In the genomic region with DNA sequence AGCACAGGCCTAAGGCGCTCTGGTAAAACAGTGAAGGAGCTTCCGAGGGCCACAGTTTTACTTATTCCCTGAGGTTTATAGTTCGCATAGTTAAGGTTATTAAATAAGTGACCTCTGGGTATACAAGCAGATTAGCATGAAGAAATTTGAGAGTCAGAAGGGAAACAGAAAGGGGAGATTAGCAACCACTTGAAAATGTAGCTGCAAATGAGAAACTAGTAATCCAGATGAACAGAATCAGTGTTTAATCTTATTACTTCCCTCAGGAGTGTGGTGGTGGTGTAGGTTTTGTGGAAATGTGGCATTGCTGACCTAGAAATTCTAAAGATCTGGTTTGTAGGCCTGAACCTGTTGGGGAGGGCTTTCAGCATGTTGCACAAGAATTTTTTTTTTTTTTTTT, we compare ENCODE assay signal across 23 cellular contexts.
DNase-seq lines count a peak whose midpoint lies in the region; ATAC-seq and TF ChIP-seq lines count a peak whose summit lies in the region.
"Had no signal": no experiment of that assay in that cellular context is flagged by ENCODE, and none has a peak within 500 bp of the region (broad histone marks: within the 10 kb centered on the region; RNA-seq: fewer than 3 reads in every experiment).

No MANE protein-coding gene starts in this region.

- H3K4me3 ChIP-seq in CD4-positive, CD25-positive, alpha-beta regulatory T cell (ENCODE audit: low read depth, low read length) = no peak overlapping the region
- H3K4me3 ChIP-seq: GM23248, MG63, SJSA1 had no signal

- peak overlapping the region; percentile 59 for H3K27ac ChIP-seq in 22Rv1
- no peak overlapping the region for H3K27ac ChIP-seq in CD4-positive, CD25-positive, alpha-beta regulatory T cell (ENCODE audit: insufficient read depth, low read length, poor library complexity, severe bottlenecking)
- H3K27ac ChIP-seq: C4-2B, GM23248, SJSA1 had no signal

- no peaks in the 10 kb centered on the region for H3K27me3 ChIP-seq in CD4-positive, CD25-positive, alpha-beta regulatory T cell (ENCODE audit: control insufficient read depth, insufficient read depth, low read length)
- H3K27me3 ChIP-seq: MG63, SJSA1 had no signal

- no peaks in the 10 kb centered on the region for H3K9me3 ChIP-seq in CD4-positive, CD25-positive, alpha-beta regulatory T cell (ENCODE audit: control insufficient read depth in 2 of 2, low read length in 2 of 2)
- H3K9me3 ChIP-seq: SJSA1 had no signal

- no peaks in the 10 kb centered on the region for H3K27me3 Mint-ChIP-seq in CD4-positive, CD25-positive, alpha-beta regulatory T cell
- H3K27me3 Mint-ChIP-seq in nephron progenitor cell (ENCODE audit: low read depth, poor library complexity) = no peaks in the 10 kb centered on the region
- H3K27me3 Mint-ChIP-seq in progenitor cell of endocrine pancreas = no peaks in the 10 kb centered on the region
- H3K27me3 Mint-ChIP-seq: IgD-negative memory B cell had no signal

- H3K4me1 ChIP-seq in CD4-positive, CD25-positive, alpha-beta regulatory T cell (ENCODE audit: control insufficient read depth, insufficient read depth, low read length, poor library complexity, severe bottlenecking) = peaks cover 16% of the 10 kb centered on the region

- H3K4me1 Mint-ChIP-seq in CD4-positive, CD25-positive, alpha-beta regulatory T cell = peaks cover 11 to 38% (median 22%) of the 10 kb centered on the region in 4 donors
- H3K4me1 Mint-ChIP-seq in nephron progenitor cell (peaks cover 4% of the 10 kb centered on the region), progenitor cell of endocrine pancreas (ENCODE audit: low read depth) (peaks cover 4% of the 10 kb centered on the region)

- H3K36me3 ChIP-seq in CD4-positive, CD25-positive, alpha-beta regulatory T cell (ENCODE audit: control insufficient read depth, insufficient read depth, low read length) = peaks cover 12% of the 10 kb centered on the region
- H3K36me3 ChIP-seq: MG63, SJSA1 had no signal

- peaks cover 13% of the 10 kb centered on the region for H3K36me3 Mint-ChIP-seq in CD4-positive, CD25-positive, alpha-beta regulatory T cell
- peaks cover 59% of the 10 kb centered on the region for H3K36me3 Mint-ChIP-seq in nephron progenitor cell (ENCODE audit: low read depth)
- peaks cover 28% of the 10 kb centered on the region for H3K36me3 Mint-ChIP-seq in progenitor cell of endocrine pancreas (ENCODE audit: insufficient read depth)

- peaks cover 0 to under 1% (median 0%) of the 10 kb centered on the region in 7 donors for H3K9me3 Mint-ChIP-seq in CD4-positive, CD25-positive, alpha-beta regulatory T cell
- H3K9me3 Mint-ChIP-seq in nephron progenitor cell (peaks cover 26% of the 10 kb centered on the region), progenitor cell of endocrine pancreas (ENCODE audit: low read depth) (peaks cover 8% of the 10 kb centered on the region)
- H3K9me3 Mint-ChIP-seq: IgD-negative memory B cell had no signal

- TF ChIP-seq CTCF in 22Rv1 (IDR thresholded peaks at IDR 0.05) = no peak
- TF ChIP-seq CTCF in nephron progenitor cell (IDR thresholded peaks at IDR 0.05) = no peak
- no peak for TF ChIP-seq CTCF in progenitor cell of endocrine pancreas (IDR thresholded peaks at IDR 0.05; ENCODE audit: unreplicated experiment)

- H3K4me3 Mint-ChIP-seq in CD4-positive, CD25-positive, alpha-beta regulatory T cell = no peak overlapping the region
- H3K4me3 Mint-ChIP-seq in nephron progenitor cell (no peak overlapping the region), progenitor cell of endocrine pancreas (ENCODE audit: low read depth) (no peak overlapping the region)
- H3K4me3 Mint-ChIP-seq: IgD-negative memory B cell had no signal

- ATAC-seq in CD4-positive, CD25-positive, alpha-beta regulatory T cell (ENCODE audit: low read depth in 2 of 2) = no peak
- ATAC-seq in GM18909 (IDR thresholded peaks at IDR 0.05; ENCODE audit: poor library complexity, unreplicated experiment) = no peak
- ATAC-seq: Panc1 had no signal

- peak overlapping the region in 2 of 3 donors; percentile 13 to 14 for H3K27ac Mint-ChIP-seq in CD4-positive, CD25-positive, alpha-beta regulatory T cell
- H3K27ac Mint-ChIP-seq in nephron progenitor cell (peak overlapping the region; percentile 81), progenitor cell of endocrine pancreas (no peak overlapping the region)
- H3K27ac Mint-ChIP-seq: IgD-negative memory B cell had no signal

- no peak for DNase-seq in CD4-positive, CD25-positive, alpha-beta regulatory T cell
- DNase-seq in NCI-H524 (lab: John Stamatoyannopoulos, UW) = peak; percentile 84 to 92
- no peak for DNase-seq in nephron progenitor cell
- DNase-seq in NCI-H2107 treated with DMSO at 0.1 percent for 48 hours (lab: John Stamatoyannopoulos, UW; ENCODE audit: unreplicated experiment) = no peak
- DNase-seq in progenitor cell of endocrine pancreas (ENCODE audit: low spot score, unreplicated experiment) = no peak
- DNase-seq: AML-193, DMS153, GF-D8, GM23248, HCEC 1CT, Kasumi-1, MG63, NCI-H1092 treated with DMSO at 0.1 percent for 48 hours, NCI-H146, NCI-H2029 treated with DMSO at 0.1 percent for 48 hours, NCI-H510A, SW 1271 had no signal

Comparison
In these comparisons a context has a peak if more than half of its experiments do, and no peak if none do; other contexts are left out.
1. DNase-seq: peak in NCI-H524 (2 of 2); none in CD4-positive, CD25-positive, alpha-beta regulatory T cell (0 of 3), nephron progenitor cell (single experiment), NCI-H2107 treated with DMSO at 0.1 percent for 48 hours (single experiment) and progenitor cell of endocrine pancreas (single experiment).